8 cellular contexts compared by ENCODE assay signal in the genomic region with DNA sequence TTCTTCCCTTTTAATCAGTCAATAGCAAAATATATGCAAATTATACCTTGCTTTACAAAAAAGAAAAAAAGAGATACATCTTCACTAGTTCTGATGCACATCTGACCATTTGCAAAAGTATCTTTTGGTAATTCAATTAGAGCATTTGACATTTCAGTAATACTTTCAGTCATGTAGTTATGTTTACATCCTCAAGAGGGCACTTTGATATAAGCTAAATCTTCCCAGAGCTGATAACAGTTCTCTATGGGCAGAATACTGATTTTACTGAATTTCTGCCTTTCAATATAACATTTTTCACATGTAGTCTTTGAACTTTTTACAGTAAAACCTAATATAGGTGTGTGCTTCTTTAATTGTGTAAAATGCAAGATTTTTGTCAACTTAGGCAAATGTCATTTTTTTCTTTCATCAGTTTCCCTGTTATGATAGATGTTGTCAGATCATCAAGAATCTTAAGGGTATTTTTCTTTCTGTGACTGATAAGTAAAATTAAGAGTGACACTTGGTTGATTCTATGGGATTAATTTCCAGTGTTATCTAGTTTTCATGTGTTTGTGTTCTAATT.
DNase-seq lines count a peak whose midpoint lies in the region; ATAC-seq and TF ChIP-seq lines count a peak whose summit lies in the region.

No MANE protein-coding gene starts in this region.

- peak; percentile 47 for ATAC-seq in HG03045 (IDR thresholded peaks at IDR 0.05; ENCODE audit: unreplicated experiment)
- no peak for ATAC-seq in activated naive CD8-positive, alpha-beta T cell treated with anti-CD3 and anti-CD28 coated beads, Interleukin-2, amount 50 U/mL, for 24 hours

- intact Hi-C loops in cardiac septum (cut with DNase I): no loop called here
- intact Hi-C loops in MCF 10A (cut with micrococcal nuclease): loop anchor here (1.0 to 2.0 kb wide), 3 partner anchors 579 to 1014 kb away; no protein-coding TSS in a partner anchor
- intact Hi-C loops in ascending aorta (cut with DNase I): loop anchor here (5.0 kb wide), 1 partner anchor 582 kb away; no protein-coding TSS in a partner anchor

- H3K36me3 ChIP-seq in right atrium auricular region: no peaks in the 10 kb centered on the region
- H3K36me3 ChIP-seq in ascending aorta: no peaks in the 10 kb centered on the region

- H3K4me3 Mint-ChIP-seq in MCF 10A (ENCODE audit: unreplicated experiment): no peak overlapping the region
- H3K4me3 Mint-ChIP-seq in activated naive CD8-positive, alpha-beta T cell treated with anti-CD3 and anti-CD28 coated beads, Interleukin-2, amount 50 U/mL, for 24 hours: no peak overlapping the region

- H3K36me3 Mint-ChIP-seq in MCF 10A (ENCODE audit: insufficient read depth, unreplicated experiment): no peaks in the 10 kb centered on the region
- no peaks in the 10 kb centered on the region for H3K36me3 Mint-ChIP-seq in activated naive CD8-positive, alpha-beta T cell treated with anti-CD3 and anti-CD28 coated beads, Interleukin-2, amount 50 U/mL, for 24 hours (ENCODE audit: low read depth)

- H3K27ac ChIP-seq in right atrium auricular region (no peak overlapping the region), ascending aorta (no peak overlapping the region)

- TF ChIP-seq CTCF in right atrium auricular region (IDR thresholded peaks at IDR 0.05) (peak; percentile 20 to 68), MCF 10A (IDR thresholded peaks at IDR 0.05; ENCODE audit: unreplicated experiment) (peak; percentile 53), ascending aorta (IDR thresholded peaks at IDR 0.05) (peak in 1 of 3 experiments; percentile 36)

- no peaks in the 10 kb centered on the region for H3K4me1 Mint-ChIP-seq in MCF 10A (ENCODE audit: insufficient read depth, unreplicated experiment)
- no peaks in the 10 kb centered on the region for H3K4me1 Mint-ChIP-seq in activated naive CD8-positive, alpha-beta T cell treated with anti-CD3 and anti-CD28 coated beads, Interleukin-2, amount 50 U/mL, for 24 hours

- peaks cover 44% of the 10 kb centered on the region for H3K27me3 Mint-ChIP-seq in MCF 10A (ENCODE audit: insufficient read depth, unreplicated experiment)
- H3K27me3 Mint-ChIP-seq in activated naive CD8-positive, alpha-beta T cell treated with anti-CD3 and anti-CD28 coated beads, Interleukin-2, amount 50 U/mL, for 24 hours: no peaks in the 10 kb centered on the region

- no peaks in the 10 kb centered on the region for H3K9me3 Mint-ChIP-seq in MCF 10A (ENCODE audit: unreplicated experiment)
- H3K9me3 Mint-ChIP-seq in activated naive CD8-positive, alpha-beta T cell treated with anti-CD3 and anti-CD28 coated beads, Interleukin-2, amount 50 U/mL, for 24 hours: no peaks in the 10 kb centered on the region

- no peaks in the 10 kb centered on the region for H3K9me3 ChIP-seq in right atrium auricular region
- H3K9me3 ChIP-seq in ascending aorta: no peaks in the 10 kb centered on the region

- POLR2A ChIA-PET in MCF 10A (lab: Yijun Ruan, JAX): no interaction called here

- H3K27me3 ChIP-seq in right atrium auricular region (no peaks in the 10 kb centered on the region), ascending aorta (no peaks in the 10 kb centered on the region)

- no TSS peak for BruUV-seq in MCF 10A (replicated peaks; lab: Mats Ljungman, UMichigan)

- DNase-seq in right atrium auricular region (ENCODE audit: low spot score): no peak
- no peak for DNase-seq in cardiac septum (ENCODE audit: low spot score)
- DNase-seq in NCI-H2171 treated with DMSO at 0.1 percent for 48 hours (lab: John Stamatoyannopoulos, UW): peak; percentile 44
- DNase-seq in MCF 10A (ENCODE audit: unreplicated experiment): peak; percentile 30
- peak; percentile 45 for DNase-seq in medulla oblongata (ENCODE audit: extremely low spot score)
- DNase-seq in activated naive CD8-positive, alpha-beta T cell treated with anti-CD3 and anti-CD28 coated beads, Interleukin-2, amount 50 U/mL, for 24 hours: no peak
- DNase-seq in ascending aorta (ENCODE audit: low spot score in 2 of 2): no peak

- no peak overlapping the region for H3K4me3 ChIP-seq in right atrium auricular region
- H3K4me3 ChIP-seq in ascending aorta: no peak overlapping the region

- H3K27ac Mint-ChIP-seq in MCF 10A (ENCODE audit: low read depth, unreplicated experiment): no peak overlapping the region
- H3K27ac Mint-ChIP-seq in activated naive CD8-positive, alpha-beta T cell treated with anti-CD3 and anti-CD28 coated beads, Interleukin-2, amount 50 U/mL, for 24 hours: no peak overlapping the region

- CTCF ChIA-PET in MCF 10A (lab: Yijun Ruan, JAX): interaction anchor here (0.5 to 2.8 kb wide), 4 partner anchors 302 to 1015 kb away, joined by 3 to 27 read pairs (median 6); no protein-coding TSS in a partner anchor

- H3K4me1 ChIP-seq in right atrium auricular region (no peaks in the 10 kb centered on the region), ascending aorta (no peaks in the 10 kb centered on the region)

Comparison
In these comparisons a context has a peak if more than half of its experiments do, and no peak if none do; other contexts are left out.
1. DNase-seq: peak in NCI-H2171 treated with DMSO at 0.1 percent for 48 hours (single experiment), MCF 10A (single experiment) and medulla oblongata (single experiment); none in right atrium auricular region (single experiment), cardiac septum (single experiment), activated naive CD8-positive, alpha-beta T cell treated with anti-CD3 and anti-CD28 coated beads, Interleukin-2, amount 50 U/mL, for 24 hours (single experiment) and ascending aorta (0 of 2).